In genomic region chr2:114330594-114330993, GRCh38 we compare ENCODE assay signal across 29 cellular contexts.
"Had no signal": no experiment of that assay in that cellular context is flagged by ENCODE, and none has a peak within 500 bp of the region (broad histone marks: within the 10 kb centered on the region; RNA-seq: fewer than 3 reads in every experiment).

No MANE protein-coding gene starts in this region.

- H3K4me1 ChIP-seq: neural progenitor cell, parathyroid adenoma, psoas muscle, spleen, suprapubic skin, testis, tibial artery, upper lobe of left lung, vagina had no signal

- H3K9me3 ChIP-seq: ovary, psoas muscle, suprapubic skin, testis, tibial artery, upper lobe of left lung, vagina had no signal

- H3K4me2 ChIP-seq: neural progenitor cell, smooth muscle cell had no signal

- DNase-seq: natural killer cell; occipital lobe; ovary; posterior cingulate gyrus; psoas muscle; right cardiac atrium; spleen; stimulated activated CD4-positive, alpha-beta T cell treated with anti-CD3 and anti-CD28 coated beads, Interleukin-12 subunit alpha, Interleukin-12 subunit beta, amount 100 ng/mL, for 4 hours; stimulated activated CD4-positive, alpha-beta T cell treated with anti-CD3 and anti-CD28 coated beads, Interleukin-1b, Interleukin-23, amount 100 ng/mL, for 48 hours; stimulated activated CD4-positive, alpha-beta T cell treated with anti-CD3 and anti-CD28 coated beads, Interleukin-4, amount 100 ng/mL, for 1 hour; stimulated activated CD4-positive, alpha-beta T cell treated with anti-CD3 and anti-CD28 coated beads, Interleukin-4, amount 100 ng/mL, for 4 hours; stimulated activated CD8-positive, alpha-beta memory T cell treated with anti-CD3 and anti-CD28 coated beads, Interleukin-4, amount 100 ng/mL, for 48 hours; stimulated activated naive CD4-positive, alpha-beta T cell; stimulated activated naive CD8-positive, alpha-beta T cell treated with anti-CD3 and anti-CD28 coated beads, Interleukin-15, amount 100 ng/mL, for 72 hours; stimulated activated naive CD8-positive, alpha-beta T cell treated with anti-CD3 and anti-CD28 coated beads, Interleukin-15, Interleukin-2, amounts not matched to agents 100 U/mL and 50 U/mL, for 24 hours; substantia nigra; testis; tibial artery; trophoblast cell; upper lobe of left lung had no signal

- ATAC-seq: natural killer cell; psoas muscle; right cardiac atrium; sciatic nerve; stimulated activated memory B cell treated with anti-CD40 and anti-IgM and Interleukin-4, amounts not matched to agents 10 μg/mL and 1 μg/mL and 100 μg/mL, for 72 hours; stimulated activated naive CD8-positive, alpha-beta T cell treated with anti-CD3 and anti-CD28 coated beads, Interleukin-15, amount 100 ng/mL, for 72 hours; stimulated activated naive CD8-positive, alpha-beta T cell treated with anti-CD3 and anti-CD28 coated beads, Interleukin-15, Interleukin-2, amounts not matched to agents 100 U/mL and 50 U/mL, for 24 hours had no signal

- H3K27me3 ChIP-seq: neural progenitor cell, ovary, spleen, suprapubic skin, testis, tibial artery, upper lobe of left lung, vagina had no signal

- H2AFZ ChIP-seq: neural progenitor cell, parathyroid adenoma had no signal

- FAIRE-seq: urothelium cell line had no signal

- H3K4me3 ChIP-seq: neural progenitor cell, ovary, psoas muscle, skin epidermis, smooth muscle cell, spleen, suprapubic skin, testis, tibial artery, upper lobe of left lung, vagina had no signal

- H3K27ac ChIP-seq: neural progenitor cell, ovary, parathyroid adenoma, psoas muscle, skin epidermis, spleen, suprapubic skin, testis, tibial artery, upper lobe of left lung, vagina had no signal

- H3K36me3 ChIP-seq: neural progenitor cell, ovary, spleen, suprapubic skin, tibial artery, upper lobe of left lung, vagina had no signal

- H3K9ac ChIP-seq: neural progenitor cell, parathyroid adenoma had no signal

- H3K79me2 ChIP-seq: parathyroid adenoma had no signal
